ENCODE assay signal across 14 cellular contexts in the genomic region with DNA sequence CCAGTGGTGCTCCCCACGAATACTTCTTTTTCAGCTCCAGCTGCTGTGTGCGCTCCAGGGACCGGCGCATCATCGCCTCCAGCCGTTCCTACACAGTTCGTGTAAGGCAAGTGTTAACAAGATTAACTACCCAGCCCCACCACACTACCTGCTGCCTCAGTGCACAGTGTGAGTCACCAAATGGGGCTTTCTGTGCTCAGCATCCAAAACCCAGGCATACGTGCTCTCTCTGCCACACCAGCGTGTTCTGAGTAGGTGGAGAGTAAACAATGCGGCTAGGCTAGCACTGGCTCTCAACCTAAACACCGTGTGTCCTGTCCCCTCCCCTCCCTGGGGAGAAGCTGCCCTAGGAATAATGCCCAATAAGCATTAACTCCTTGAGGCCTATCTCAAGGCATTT.
DNase-seq lines count a peak whose midpoint lies in the region; ATAC-seq, FAIRE-seq and TF ChIP-seq lines count a peak whose summit lies in the region.
"Had no signal": no experiment of that assay in that cellular context is flagged by ENCODE, and none has a peak within 500 bp of the region (broad histone marks: within the 10 kb centered on the region; RNA-seq: fewer than 3 reads in every experiment).

No MANE protein-coding gene starts in this region.

- TF ChIP-seq POLR2A in GM12892 (IDR thresholded peaks at IDR 0.05; ENCODE audit: low read depth, low read length): no peak

- H3K4me1 Mint-ChIP-seq in T-helper 17 cell: peaks cover 2% of the 10 kb centered on the region
- H3K4me1 Mint-ChIP-seq in activated naive CD4-positive, alpha-beta T cell treated with anti-CD3 and anti-CD28 coated beads, Interleukin-2, amount 10 ng/mL, durations not matched to agents 7 days and 5 days: peaks cover 16% of the 10 kb centered on the region

- no peaks in the 10 kb centered on the region for H3K9me3 Mint-ChIP-seq in activated naive CD4-positive, alpha-beta T cell treated with anti-CD3 and anti-CD28 coated beads, Interleukin-2, amount 10 ng/mL, durations not matched to agents 7 days and 5 days
- H3K9me3 Mint-ChIP-seq: naive thymus-derived CD8-positive, alpha-beta T cell had no signal

- no peak overlapping the region for H3K27ac Mint-ChIP-seq in T-helper 17 cell
- H3K27ac Mint-ChIP-seq in activated naive CD4-positive, alpha-beta T cell treated with anti-CD3 and anti-CD28 coated beads, Interleukin-2, amount 10 ng/mL, durations not matched to agents 7 days and 5 days: no peak overlapping the region

- ATAC-seq in HG02759 (IDR thresholded peaks at IDR 0.05; ENCODE audit: unreplicated experiment): peak; percentile 60
- no peak for ATAC-seq in T-helper 17 cell
- ATAC-seq: HCT116; naive thymus-derived CD8-positive, alpha-beta T cell had no signal

- H3K9me3 ChIP-seq in T-helper 17 cell (ENCODE audit: control insufficient read depth, low read length, poor library complexity, severe bottlenecking): no peaks in the 10 kb centered on the region

- peak; percentile 81 for FAIRE-seq in GM12892 (lab: Jason Lieb, UNC)

- no peak overlapping the region for H3K4me3 Mint-ChIP-seq in T-helper 17 cell
- no peak overlapping the region for H3K4me3 Mint-ChIP-seq in activated naive CD4-positive, alpha-beta T cell treated with anti-CD3 and anti-CD28 coated beads, Interleukin-2, amount 10 ng/mL, durations not matched to agents 7 days and 5 days
- H3K4me3 Mint-ChIP-seq: naive thymus-derived CD8-positive, alpha-beta T cell had no signal

- peaks cover 6% of the 10 kb centered on the region for H3K27me3 Mint-ChIP-seq in T-helper 17 cell
- peaks cover 14% of the 10 kb centered on the region for H3K27me3 Mint-ChIP-seq in activated naive CD4-positive, alpha-beta T cell treated with anti-CD3 and anti-CD28 coated beads, Interleukin-2, amount 10 ng/mL, durations not matched to agents 7 days and 5 days

- H3K36me3 Mint-ChIP-seq in T-helper 17 cell (ENCODE audit: low read depth): no peaks in the 10 kb centered on the region
- no peaks in the 10 kb centered on the region for H3K36me3 Mint-ChIP-seq in activated naive CD4-positive, alpha-beta T cell treated with anti-CD3 and anti-CD28 coated beads, Interleukin-2, amount 10 ng/mL, durations not matched to agents 7 days and 5 days
- H3K36me3 Mint-ChIP-seq: naive thymus-derived CD8-positive, alpha-beta T cell had no signal

- DNase-seq in GM12892 (ENCODE audit: insufficient read length) (no peak), NCI-H774 (lab: John Stamatoyannopoulos, UW) (peak; percentile 7), iPS-NIHi7 (ENCODE audit: extremely low spot score) (peak; percentile 31), T-helper 17 cell (no peak), superior temporal gyrus (ENCODE audit: extremely low spot score) (no peak), 8988T (no peak)
- DNase-seq in activated naive CD4-positive, alpha-beta T cell treated with anti-CD3 and anti-CD28 coated beads, Interleukin-2, amount 10 ng/mL, durations not matched to agents 7 days and 5 days: no peak
- DNase-seq: erythroblast; naive thymus-derived CD8-positive, alpha-beta T cell; NCI-H446; stimulated activated CD4-positive, alpha-beta T cell treated with anti-CD3 and anti-CD28 coated beads, Interleukin-15, amount 100 ng/mL, for 24 hours; stimulated activated naive CD4-positive, alpha-beta T cell treated with Interleukin-2 at 50 U/mL for 16 hours had no signal

- CTCF ChIA-PET in activated naive CD4-positive, alpha-beta T cell treated with anti-CD3 and anti-CD28 coated beads, Interleukin-2, amount 10 ng/mL, durations not matched to agents 7 days and 5 days (lab: Charles Lee): no interaction called here

Comparison
In these comparisons a context has a peak if more than half of its experiments do, and no peak if none do; other contexts are left out.
1. DNase-seq: peak in NCI-H774 (single experiment) and iPS-NIHi7 (single experiment); none in GM12892 (single experiment), T-helper 17 cell (0 of 3), activated naive CD4-positive, alpha-beta T cell treated with anti-CD3 and anti-CD28 coated beads, Interleukin-2, amount 10 ng/mL, durations not matched to agents 7 days and 5 days (single experiment), superior temporal gyrus (single experiment) and 8988T (single experiment).